ENCODE assay signal across 10 cellular contexts in the genomic region with DNA sequence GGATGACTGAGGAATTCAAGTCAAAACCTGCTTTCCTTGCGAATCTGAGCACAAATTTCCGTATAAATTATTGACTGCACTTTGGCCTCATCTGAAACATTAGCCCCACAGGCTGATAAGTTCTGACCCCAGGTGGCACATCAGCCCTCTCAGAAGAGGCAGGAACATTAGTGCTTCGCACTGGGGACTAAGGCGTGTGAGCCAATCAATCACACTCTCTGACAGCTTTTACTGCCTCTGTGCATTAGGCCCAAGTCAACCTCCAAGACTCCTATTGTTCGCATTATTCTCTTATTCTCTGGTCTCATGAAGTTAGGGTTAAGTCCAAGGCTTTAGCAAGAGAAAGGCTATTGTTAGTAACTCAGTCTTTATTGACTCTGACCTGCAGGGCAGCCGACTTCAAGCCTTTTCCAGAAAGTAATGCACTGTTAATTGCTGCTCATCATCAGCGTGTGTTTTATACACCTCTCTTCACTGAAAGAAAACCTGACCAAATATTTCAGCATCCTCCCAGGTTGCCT.
A peak's percentile ranks its signal among the peaks of the same experiment; 100 is the strongest.
DNase-seq lines count a peak whose midpoint lies in the region; ATAC-seq and TF ChIP-seq lines count a peak whose summit lies in the region.
"Had no signal": no experiment of that assay in that cellular context is flagged by ENCODE, and none has a peak within 500 bp of the region (broad histone marks: within the 10 kb centered on the region; RNA-seq: fewer than 3 reads in every experiment).

No MANE protein-coding gene starts in this region.

- H3K9me3 Mint-ChIP-seq in HFFc6 = no peaks in the 10 kb centered on the region
- H3K9me3 Mint-ChIP-seq: activated T-helper 1 cell treated with anti-CD3 and anti-CD28 coated beads, Interleukin-12 subunit alpha, Interleukin-12 subunit beta, Interleukin-2, Interleukin-4 antibody, amounts not matched to agents 30 ng/mL and 10 ng/mL and 1 ng/mL, durations not matched to agents 14 hours and 24 hours and 36 hours; stimulated activated naive CD8-positive, alpha-beta T cell treated with anti-CD3 and anti-CD28 coated beads, Interleukin-15, amount 100 ng/mL, for 72 hours had no signal

- H3K36me3 Mint-ChIP-seq in HFFc6 (ENCODE audit: low read depth) = no peaks in the 10 kb centered on the region

- ATAC-seq in esophagus mucosa = peak; percentile 46
- no peak for ATAC-seq in HG03520 (IDR thresholded peaks at IDR 0.05; ENCODE audit: unreplicated experiment)
- no peak for ATAC-seq in HG02870 (IDR thresholded peaks at IDR 0.05; ENCODE audit: unreplicated experiment)
- ATAC-seq: stimulated activated naive CD8-positive, alpha-beta T cell treated with anti-CD3 and anti-CD28 coated beads, Interleukin-15, amount 100 ng/mL, for 72 hours had no signal

- DNase-seq in HFFc6 (no peak), NCI-H82 treated with DMSO at 0.1 percent for 48 hours (lab: John Stamatoyannopoulos, UW; ENCODE audit: unreplicated experiment) (peak; percentile 62), renal cortical epithelial cell (ENCODE audit: low read depth) (peak; percentile 81), NCI-H1694 treated with DMSO at 0.1 percent for 48 hours (lab: John Stamatoyannopoulos, UW) (no peak), NOMO-1 treated with dmso at 0.1 percent for 144 hours (lab: John Stamatoyannopoulos, UW; ENCODE audit: unreplicated experiment) (no peak)
- DNase-seq: stimulated activated naive CD8-positive, alpha-beta T cell treated with anti-CD3 and anti-CD28 coated beads, Interleukin-15, amount 100 ng/mL, for 72 hours had no signal

- H3K4me3 Mint-ChIP-seq in HFFc6 = no peak overlapping the region; the same call in 1 of the 2 replicates
- H3K4me3 Mint-ChIP-seq: activated T-helper 1 cell treated with anti-CD3 and anti-CD28 coated beads, Interleukin-12 subunit alpha, Interleukin-12 subunit beta, Interleukin-2, Interleukin-4 antibody, amounts not matched to agents 30 ng/mL and 10 ng/mL and 1 ng/mL, durations not matched to agents 14 hours and 24 hours and 36 hours; stimulated activated naive CD8-positive, alpha-beta T cell treated with anti-CD3 and anti-CD28 coated beads, Interleukin-15, amount 100 ng/mL, for 72 hours had no signal

- TF ChIP-seq CTCF in HFFc6 (IDR thresholded peaks at IDR 0.05) = no peak

- H3K4me1 Mint-ChIP-seq in HFFc6 (ENCODE audit: low read depth) = peaks cover 73% of the 10 kb centered on the region
- H3K4me1 Mint-ChIP-seq: stimulated activated naive CD8-positive, alpha-beta T cell treated with anti-CD3 and anti-CD28 coated beads, Interleukin-15, amount 100 ng/mL, for 72 hours had no signal

- no peaks in the 10 kb centered on the region for H3K27me3 Mint-ChIP-seq in HFFc6 (ENCODE audit: insufficient read depth)

- H3K27ac Mint-ChIP-seq in HFFc6 = peak overlapping the region; percentile 81
- H3K27ac Mint-ChIP-seq: activated T-helper 1 cell treated with anti-CD3 and anti-CD28 coated beads, Interleukin-12 subunit alpha, Interleukin-12 subunit beta, Interleukin-2, Interleukin-4 antibody, amounts not matched to agents 30 ng/mL and 10 ng/mL and 1 ng/mL, durations not matched to agents 14 hours and 24 hours and 36 hours; stimulated activated naive CD8-positive, alpha-beta T cell treated with anti-CD3 and anti-CD28 coated beads, Interleukin-15, amount 100 ng/mL, for 72 hours had no signal

Comparison
In these comparisons a context has a peak if more than half of its experiments do, and no peak if none do; other contexts are left out.
1. DNase-seq: peak in NCI-H82 treated with DMSO at 0.1 percent for 48 hours (single experiment) and renal cortical epithelial cell (single experiment); none in HFFc6 (single experiment), NCI-H1694 treated with DMSO at 0.1 percent for 48 hours (single experiment) and NOMO-1 treated with dmso at 0.1 percent for 144 hours (single experiment).